Comparison of ENCODE assay signal across 19 cellular contexts in genomic region chr18:59229681-59230443, GRCh38. TPM values are rescaled to one million over a fixed set of nuclear protein-coding genes. Genes with fewer than 3 reads are reported as not detected.
"Had no signal": no experiment of that assay in that cellular context is flagged by ENCODE, and none has a peak within 500 bp of the region (broad histone marks: within the 10 kb centered on the region; RNA-seq: fewer than 3 reads in every experiment).

No MANE protein-coding gene starts in this region.

- H3K27ac Mint-ChIP-seq: activated naive CD8-positive, alpha-beta T cell treated with anti-CD3 and anti-CD28 coated beads for 36 hours; activated T-helper 1 cell treated with anti-CD3 and anti-CD28 coated beads, Interleukin-12 subunit alpha, Interleukin-12 subunit beta, Interleukin-2, Interleukin-4 antibody, amounts not matched to agents 30 ng/mL and 10 ng/mL and 1 ng/mL, durations not matched to agents 14 hours and 24 hours and 36 hours; natural killer cell; stimulated activated naive B cell treated with anti-CD40 and anti-IgM and Interleukin-4, amounts not matched to agents 10 μg/mL and 1 μg/mL and 100 μg/mL, for 72 hours had no signal

- DNase-seq: activated CD4-positive, CD25-positive, alpha-beta regulatory T cell treated with anti-CD3 and anti-CD28 coated beads, Interleukin-2, amount 50 U/mL, for 72 hours; activated CD8-positive, alpha-beta memory T cell treated with anti-CD3 and anti-CD28 coated beads for 24 hours; activated naive CD8-positive, alpha-beta T cell treated with anti-CD3 and anti-CD28 coated beads for 36 hours; body of pancreas; colonic mucosa; foreskin fibroblast; kidney; left ventricle myocardium inferior; mesenchymal stem cell; natural killer cell; stimulated activated CD4-positive, alpha-beta T cell treated with anti-CD3 and anti-CD28 coated beads, Interleukin-12 subunit alpha, Interleukin-12 subunit beta, amount 100 ng/mL, for 4 hours; stimulated activated naive B cell treated with anti-CD40 and anti-IgM and Interleukin-4, amounts not matched to agents 10 μg/mL and 1 μg/mL and 100 μg/mL, for 72 hours; thyroid gland had no signal

- H3K36me3 Mint-ChIP-seq: activated naive CD8-positive, alpha-beta T cell treated with anti-CD3 and anti-CD28 coated beads for 36 hours; natural killer cell; stimulated activated naive B cell treated with anti-CD40 and anti-IgM and Interleukin-4, amounts not matched to agents 10 μg/mL and 1 μg/mL and 100 μg/mL, for 72 hours had no signal

- ATAC-seq: body of pancreas; esophagus mucosa; natural killer cell; stimulated activated naive B cell treated with anti-CD40 and anti-IgM and Interleukin-4, amounts not matched to agents 10 μg/mL and 1 μg/mL and 100 μg/mL, for 72 hours had no signal

- H3K27ac ChIP-seq: body of pancreas, colonic mucosa, left ventricle myocardium inferior, neutrophil, parathyroid adenoma, thyroid gland had no signal

- H3K4me1 ChIP-seq: body of pancreas, colonic mucosa, parathyroid adenoma, thyroid gland had no signal

- H3K36me3 ChIP-seq: colonic mucosa, left ventricle myocardium inferior, neutrophil, thyroid gland had no signal

- H3K9ac ChIP-seq: parathyroid adenoma had no signal

- H3K4me3 ChIP-seq: body of pancreas, colonic mucosa, left ventricle myocardium inferior, thyroid gland had no signal

- H3K4me1 Mint-ChIP-seq: activated naive CD8-positive, alpha-beta T cell treated with anti-CD3 and anti-CD28 coated beads for 36 hours; natural killer cell had no signal

- H3K4me3 Mint-ChIP-seq: activated naive CD8-positive, alpha-beta T cell treated with anti-CD3 and anti-CD28 coated beads for 36 hours; activated T-helper 1 cell treated with anti-CD3 and anti-CD28 coated beads, Interleukin-12 subunit alpha, Interleukin-12 subunit beta, Interleukin-2, Interleukin-4 antibody, amounts not matched to agents 30 ng/mL and 10 ng/mL and 1 ng/mL, durations not matched to agents 14 hours and 24 hours and 36 hours; natural killer cell; stimulated activated naive B cell treated with anti-CD40 and anti-IgM and Interleukin-4, amounts not matched to agents 10 μg/mL and 1 μg/mL and 100 μg/mL, for 72 hours had no signal

- H3K9me3 ChIP-seq: body of pancreas, colonic mucosa, left ventricle myocardium inferior, neutrophil, thyroid gland had no signal

- H3K9me3 Mint-ChIP-seq: activated naive CD8-positive, alpha-beta T cell treated with anti-CD3 and anti-CD28 coated beads for 36 hours; activated T-helper 1 cell treated with anti-CD3 and anti-CD28 coated beads, Interleukin-12 subunit alpha, Interleukin-12 subunit beta, Interleukin-2, Interleukin-4 antibody, amounts not matched to agents 30 ng/mL and 10 ng/mL and 1 ng/mL, durations not matched to agents 14 hours and 24 hours and 36 hours; natural killer cell; stimulated activated naive B cell treated with anti-CD40 and anti-IgM and Interleukin-4, amounts not matched to agents 10 μg/mL and 1 μg/mL and 100 μg/mL, for 72 hours had no signal

RNA-seq across cellular contexts. Expression of gene GRP, which starts 9.9 kb away (rescaled TPM):
- total RNA-seq: activated naive CD8-positive, alpha-beta T cell treated with anti-CD3 and anti-CD28 coated beads for 36 hours; activated T-helper 1 cell treated with anti-CD3 and anti-CD28 coated beads, Interleukin-12 subunit alpha, Interleukin-12 subunit beta, Interleukin-2, Interleukin-4 antibody, amounts not matched to agents 30 ng/mL and 10 ng/mL and 1 ng/mL, durations not matched to agents 14 hours and 24 hours and 36 hours; colonic mucosa; esophagus mucosa; kidney; left ventricle myocardium inferior; natural killer cell; renal cortical epithelial cell; urinary bladder had no signal

RNA-seq across cellular contexts. Expression of gene RAX, which starts 43.4 kb away (rescaled TPM):
- total RNA-seq: activated naive CD8-positive, alpha-beta T cell treated with anti-CD3 and anti-CD28 coated beads for 36 hours; activated T-helper 1 cell treated with anti-CD3 and anti-CD28 coated beads, Interleukin-12 subunit alpha, Interleukin-12 subunit beta, Interleukin-2, Interleukin-4 antibody, amounts not matched to agents 30 ng/mL and 10 ng/mL and 1 ng/mL, durations not matched to agents 14 hours and 24 hours and 36 hours; body of pancreas; colonic mucosa; esophagus mucosa; kidney; left ventricle myocardium inferior; natural killer cell; renal cortical epithelial cell; thyroid gland; urinary bladder had no signal
